Comparison of ENCODE assay signal across 8 cellular contexts in the genomic region with DNA sequence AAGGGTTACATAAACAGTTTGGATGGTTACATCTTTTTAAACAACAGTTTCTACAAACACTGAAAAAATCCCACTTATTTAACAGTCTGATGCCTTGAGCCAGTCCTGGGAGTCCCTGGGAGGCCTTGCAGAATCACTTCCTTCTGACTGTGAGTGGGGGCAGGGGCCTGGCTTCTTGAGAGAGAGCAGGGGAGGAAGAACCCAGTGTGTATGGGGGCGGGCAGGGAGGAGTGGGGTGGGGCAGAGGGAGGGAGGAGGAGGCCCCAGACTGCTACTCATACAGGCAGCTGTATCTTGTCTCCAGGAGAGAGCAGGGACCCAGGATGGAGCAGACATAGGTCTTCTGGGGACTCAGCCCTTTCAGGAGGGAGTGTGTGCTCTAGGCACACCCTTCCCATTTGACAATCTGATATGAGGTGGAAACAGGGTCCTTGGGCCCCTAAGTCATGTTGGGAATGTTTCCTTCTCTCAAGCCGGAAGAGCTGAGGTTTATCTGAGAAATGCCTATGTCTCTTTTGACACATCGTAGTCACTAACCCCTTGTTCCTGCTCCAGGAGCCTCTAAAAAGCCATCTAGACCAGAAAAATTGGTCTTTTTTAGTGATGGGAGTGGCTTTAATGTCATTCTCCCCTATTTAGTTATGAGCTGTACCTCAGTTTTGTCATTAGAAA. TPM values are rescaled to one million over a fixed set of nuclear protein-coding genes. Genes with fewer than 3 reads are reported as not detected.
DNase-seq lines count a peak whose midpoint lies in the region; ATAC-seq and TF ChIP-seq lines count a peak whose summit lies in the region.

No MANE protein-coding gene starts in this region.

- peak overlapping the region; percentile 94 for H3K27ac Mint-ChIP-seq in chondrocyte (ENCODE audit: unreplicated experiment)

- peaks cover 58% of the 10 kb centered on the region for H3K4me1 Mint-ChIP-seq in chondrocyte (ENCODE audit: low read depth)

- ATAC-seq in HG03280 (IDR thresholded peaks at IDR 0.05; ENCODE audit: unreplicated experiment) = peak; percentile 78

- H3K9ac ChIP-seq in stomach smooth muscle (ENCODE audit: low read length in 2 of 2) = peak overlapping the region; percentile 17 to 42

- no peaks in the 10 kb centered on the region for H3K36me3 ChIP-seq in mesodermal cell (ENCODE audit: control insufficient read depth, insufficient read depth, low read length)
- no peaks in the 10 kb centered on the region for H3K36me3 ChIP-seq in stomach smooth muscle (ENCODE audit: control insufficient read depth in 2 of 2, insufficient read depth in 2 of 2, low read length in 2 of 2)

- no peak overlapping the region for H3K4me3 ChIP-seq in mesodermal cell (ENCODE audit: extremely low read depth, insufficient read depth, low read length, poor library complexity, severe bottlenecking)
- peak overlapping the region in 1 of 2 donors; percentile 44 for H3K4me3 ChIP-seq in stomach smooth muscle (ENCODE audit: low read length in 2 of 2)

- H3K4me3 Mint-ChIP-seq in chondrocyte (ENCODE audit: unreplicated experiment) = no peak overlapping the region

- no peaks in the 10 kb centered on the region for H3K27me3 Mint-ChIP-seq in chondrocyte (ENCODE audit: low read depth)

- H3K27ac ChIP-seq in mesodermal cell (ENCODE audit: low read depth, low read length, severe bottlenecking) (peak overlapping the region; percentile 55), stomach smooth muscle (ENCODE audit: low read length) (peak overlapping the region; percentile 42)

- H3K4me1 ChIP-seq in mesodermal cell (ENCODE audit: control insufficient read depth, insufficient read depth, low read length, poor library complexity, severe bottlenecking) = peaks cover 48% of the 10 kb centered on the region
- H3K4me1 ChIP-seq in stomach smooth muscle (ENCODE audit: control insufficient read depth, insufficient read depth, low read length) = peaks cover 46% of the 10 kb centered on the region

- peak; percentile 85 for DNase-seq in AG08395 (ENCODE audit: low spot score)
- DNase-seq in GM19238 (ENCODE audit: insufficient read length, low spot score) = peak; percentile 71
- DNase-seq in T-helper 2 cell = peak in 4 of 5 experiments; percentile 26 to 84 (median 48)
- no peak for DNase-seq in chondrocyte (ENCODE audit: low spot score)
- no peak for DNase-seq in SW 1271 (lab: John Stamatoyannopoulos, UW)

- WGBS in mesodermal cell (ENCODE audit: insufficient coverage in 2 of 2), 2 experiments = 53 to 56% methylated on average over 2 to 3 of the region's 3 CpGs

- no peaks in the 10 kb centered on the region for H3K36me3 Mint-ChIP-seq in chondrocyte (ENCODE audit: low read depth)

- no peaks in the 10 kb centered on the region for H3K27me3 ChIP-seq in stomach smooth muscle (ENCODE audit: control insufficient read depth in 1 of 2, insufficient read depth in 2 of 2, low read length in 2 of 2)

- no peaks in the 10 kb centered on the region for H3K9me3 ChIP-seq in mesodermal cell (ENCODE audit: control insufficient read depth, low read length)
- no peaks in the 10 kb centered on the region for H3K9me3 ChIP-seq in stomach smooth muscle (ENCODE audit: control insufficient read depth in 2 of 2, low read length in 2 of 2)

- no peak for TF ChIP-seq CTCF in chondrocyte (IDR thresholded peaks at IDR 0.05)

- H3K9me3 Mint-ChIP-seq in chondrocyte (ENCODE audit: low read depth) = no peaks in the 10 kb centered on the region

RNA-seq across cellular contexts. Expression of gene IRF1, which starts 52.8 kb away (rescaled TPM):
- 10.8 to 17.8 TPM (median 16.3 TPM) in 3 replicates for total RNA-seq in chondrocyte
- 11.4 TPM for polyA plus RNA-seq in mesodermal cell (2013, experiment 1 of 2)
- 10.0 TPM for polyA plus RNA-seq in mesodermal cell (2013, experiment 2 of 2)

Comparison
In these comparisons a context has a peak if more than half of its experiments do, and no peak if none do; other contexts are left out.
1. DNase-seq: peak in AG08395 (single experiment), GM19238 (single experiment) and T-helper 2 cell (4 of 5); none in chondrocyte (single experiment) and SW 1271 (0 of 2).